Comparison of ENCODE assay signal across 15 cellular contexts in genomic region chr12:91786490-91787272, GRCh38.
"Had no signal": no experiment of that assay in that cellular context is flagged by ENCODE, and none has a peak within 500 bp of the region (broad histone marks: within the 10 kb centered on the region; RNA-seq: fewer than 3 reads in every experiment).

No MANE protein-coding gene starts in this region.

- H3K4me1 ChIP-seq: ascending aorta, gastrocnemius medialis, left ventricle myocardium inferior, tibial artery, vagina had no signal

- H3K27ac ChIP-seq: ascending aorta, gastrocnemius medialis, left ventricle myocardium inferior, skin epidermis, tibial artery, vagina had no signal

- FAIRE-seq: kidney, TTC549 had no signal

- H3K4me3 ChIP-seq: ascending aorta, gastrocnemius medialis, left ventricle myocardium inferior, skin epidermis, tibial artery, vagina had no signal

- DNase-seq: activated CD4-positive, alpha-beta T cell treated with anti-CD3 and anti-CD28 coated beads, Interleukin-2, amount 10 ng/mL, durations not matched to agents 7 days and 5 days; activated CD4-positive, CD25-positive, alpha-beta regulatory T cell; activated CD8-positive, alpha-beta memory T cell treated with anti-CD3 and anti-CD28 coated beads for 24 hours; activated effector memory CD4-positive, alpha-beta T cell treated with Interleukin-2 at 50 U/mL for 16 hours; activated T-cell treated with anti-CD3 and anti-CD28 coated beads for 4 hours; effector CD4-positive, alpha-beta T cell; gastrocnemius medialis; kidney; left ventricle myocardium inferior; nephron progenitor cell; tibial artery had no signal

- H3K36me3 ChIP-seq: ascending aorta, gastrocnemius medialis, left ventricle myocardium inferior, tibial artery, vagina had no signal

- H3K9me3 ChIP-seq: ascending aorta, gastrocnemius medialis, left ventricle myocardium inferior, tibial artery, vagina had no signal
